37 cellular contexts compared by ENCODE assay signal in genomic region chr11:14347991-14348390, GRCh38. TPM values are rescaled to one million over a fixed set of nuclear protein-coding genes. Genes with fewer than 3 reads are reported as not detected.
DNase-seq lines count a peak whose midpoint lies in the region; ATAC-seq, FAIRE-seq and TF ChIP-seq lines count a peak whose summit lies in the region.
"Had no signal": no experiment of that assay in that cellular context is flagged by ENCODE, and none has a peak within 500 bp of the region (broad histone marks: within the 10 kb centered on the region; RNA-seq: fewer than 3 reads in every experiment).

No MANE protein-coding gene starts in this region.

- peak; percentile 32 for FAIRE-seq in H1 (lab: Jason Lieb, UNC)
- FAIRE-seq: A204.1, colon, D721Med, TTC549 had no signal

- H3K27ac Mint-ChIP-seq in activated CD4-positive, alpha-beta T cell treated with anti-CD3 and anti-CD28 coated beads, Interleukin-2, amount 10 ng/mL, durations not matched to agents 24 days and 14 days = no peak overlapping the region
- peak overlapping the region; percentile 42 for H3K27ac Mint-ChIP-seq in stimulated activated naive B cell treated with anti-CD40 and anti-IgM and Interleukin-4, amounts not matched to agents 10 μg/mL and 1 μg/mL and 100 μg/mL, for 72 hours
- H3K27ac Mint-ChIP-seq: activated CD8-positive, alpha-beta T cell treated with anti-CD3 and anti-CD28 coated beads for 36 hours; activated naive CD4-positive, alpha-beta T cell treated with anti-CD3 and anti-CD28 coated beads, Interleukin-2, amount 50 U/mL, for 72 hours; activated T-helper 17 cell treated with anti-CD3 and anti-CD28 coated beads, Interleukin-2, amount 50 U/mL, for 72 hours; CD4-positive, CD25-positive, alpha-beta regulatory T cell; T-helper 17 cell had no signal

- peaks cover 58% of the 10 kb centered on the region for H3K36me3 Mint-ChIP-seq in activated CD4-positive, alpha-beta T cell treated with anti-CD3 and anti-CD28 coated beads, Interleukin-2, amount 10 ng/mL, durations not matched to agents 24 days and 14 days (ENCODE audit: low read depth)
- H3K36me3 Mint-ChIP-seq in stimulated activated naive B cell treated with anti-CD40 and anti-IgM and Interleukin-4, amounts not matched to agents 10 μg/mL and 1 μg/mL and 100 μg/mL, for 72 hours = peaks cover 27 to 60% of the 10 kb centered on the region in 2 donors

- H3K4me3 ChIP-seq in H1 (ENCODE audit: extremely low read depth in 1 of 4, insufficient read depth in 2 of 4, low read depth in 3 of 4, low read length in 4 of 4) (peak overlapping the region in 1 of 4 experiments; percentile 46; a peak in 2 of 8 replicates), mammary epithelial cell (replicated peaks in 1 of 3; ENCODE audit: insufficient read depth in 1 of 3, low read depth in 2 of 3, low read length in 3 of 3) (no peak overlapping the region), ascending aorta (no peak overlapping the region)
- H3K4me3 ChIP-seq: cardiac muscle cell, gastroesophageal sphincter, hepatocyte, MG63, upper lobe of right lung had no signal

- no peak overlapping the region for H4K91ac ChIP-seq in H1 (replicated peaks; ENCODE audit: insufficient read length, low read length)

- H3K4me1 ChIP-seq in H1 (replicated peaks in 1 of 4; ENCODE audit: control insufficient read depth in 3 of 4, insufficient read depth in 4 of 4, low read length in 3 of 4) (peaks cover 0 to 19% (median 10%) of the 10 kb centered on the region in 4 experiments; a peak in 5 of 7 replicates), mammary epithelial cell (ENCODE audit: insufficient read depth, low read length) (peaks cover 5% of the 10 kb centered on the region), foreskin keratinocyte (no peaks in the 10 kb centered on the region), ascending aorta (peaks cover 0 to 2% of the 10 kb centered on the region in 2 donors)
- H3K4me1 ChIP-seq: gastroesophageal sphincter, parathyroid adenoma, upper lobe of right lung had no signal

- H2BK20ac ChIP-seq in H1 (ENCODE audit: low read length) = no peak overlapping the region

- H3K27me3 Mint-ChIP-seq in activated CD4-positive, alpha-beta T cell treated with anti-CD3 and anti-CD28 coated beads, Interleukin-2, amount 10 ng/mL, durations not matched to agents 24 days and 14 days = no peaks in the 10 kb centered on the region
- no peaks in the 10 kb centered on the region for H3K27me3 Mint-ChIP-seq in stimulated activated naive B cell treated with anti-CD40 and anti-IgM and Interleukin-4, amounts not matched to agents 10 μg/mL and 1 μg/mL and 100 μg/mL, for 72 hours
- H3K27me3 Mint-ChIP-seq: activated CD8-positive, alpha-beta T cell treated with anti-CD3 and anti-CD28 coated beads for 36 hours; activated T-helper 17 cell treated with anti-CD3 and anti-CD28 coated beads, Interleukin-2, amount 50 U/mL, for 72 hours; T-helper 17 cell had no signal

- BruUV-seq in mammary epithelial cell (replicated peaks; lab: Mats Ljungman, UMichigan) = no TSS peak

- no peak overlapping the region for H3K4ac ChIP-seq in H1 (replicated peaks; ENCODE audit: insufficient read length, low read depth, low read length)

- peaks cover 30% of the 10 kb centered on the region for H3K9me3 Mint-ChIP-seq in activated CD4-positive, alpha-beta T cell treated with anti-CD3 and anti-CD28 coated beads, Interleukin-2, amount 10 ng/mL, durations not matched to agents 24 days and 14 days
- peaks cover 8 to 10% of the 10 kb centered on the region in 2 donors for H3K9me3 Mint-ChIP-seq in stimulated activated naive B cell treated with anti-CD40 and anti-IgM and Interleukin-4, amounts not matched to agents 10 μg/mL and 1 μg/mL and 100 μg/mL, for 72 hours
- H3K9me3 Mint-ChIP-seq: activated T-helper 17 cell treated with anti-CD3 and anti-CD28 coated beads, Interleukin-2, amount 50 U/mL, for 72 hours had no signal

- no peak overlapping the region for H3K56ac ChIP-seq in H1 (replicated peaks; ENCODE audit: insufficient read length, low read depth, low read length)

- H3K27me3 ChIP-seq in H1 (replicated peaks in 1 of 4; ENCODE audit: control insufficient read depth in 3 of 4, extremely low read depth in 1 of 4, insufficient read depth in 3 of 4, low read length in 3 of 4) = no peaks in the 10 kb centered on the region
- H3K27me3 ChIP-seq in mammary epithelial cell (ENCODE audit: insufficient read depth, low read length) = no peaks in the 10 kb centered on the region
- no peaks in the 10 kb centered on the region for H3K27me3 ChIP-seq in foreskin keratinocyte
- H3K27me3 ChIP-seq in ascending aorta = no peaks in the 10 kb centered on the region
- H3K27me3 ChIP-seq: cardiac muscle cell, gastroesophageal sphincter, hepatocyte, MG63, upper lobe of right lung had no signal

- TF ChIP-seq POLR2A in H1 (IDR thresholded peaks at IDR 0.05; ENCODE audit: control extremely low read depth in 1 of 2, low read depth in 2 of 2, low read length in 2 of 2) = no peak

- H3K4me1 Mint-ChIP-seq in activated CD4-positive, alpha-beta T cell treated with anti-CD3 and anti-CD28 coated beads, Interleukin-2, amount 10 ng/mL, durations not matched to agents 24 days and 14 days = peaks cover 31% of the 10 kb centered on the region
- H3K4me1 Mint-ChIP-seq in stimulated activated naive B cell treated with anti-CD40 and anti-IgM and Interleukin-4, amounts not matched to agents 10 μg/mL and 1 μg/mL and 100 μg/mL, for 72 hours = peaks cover 27 to 53% of the 10 kb centered on the region in 2 donors

- no peak overlapping the region for H3K4me3 Mint-ChIP-seq in activated CD4-positive, alpha-beta T cell treated with anti-CD3 and anti-CD28 coated beads, Interleukin-2, amount 10 ng/mL, durations not matched to agents 24 days and 14 days
- H3K4me3 Mint-ChIP-seq in stimulated activated naive B cell treated with anti-CD40 and anti-IgM and Interleukin-4, amounts not matched to agents 10 μg/mL and 1 μg/mL and 100 μg/mL, for 72 hours = no peak overlapping the region
- H3K4me3 Mint-ChIP-seq: activated CD8-positive, alpha-beta T cell treated with anti-CD3 and anti-CD28 coated beads for 36 hours; activated T-helper 17 cell treated with anti-CD3 and anti-CD28 coated beads, Interleukin-2, amount 50 U/mL, for 72 hours; neural crest cell; T-helper 17 cell had no signal

- H3K9me3 ChIP-seq in H1 (ENCODE audit: insufficient read depth in 2 of 2, low read depth in 1 of 2, low read length in 1 of 2) (peaks cover 0 to 2% of the 10 kb centered on the region in 2 experiments; a peak in 1 of 4 replicates), mammary epithelial cell (replicated peaks; ENCODE audit: insufficient read depth, low read length) (peaks cover 8% of the 10 kb centered on the region), ascending aorta (peaks cover 0 to 11% of the 10 kb centered on the region in 2 donors)
- H3K9me3 ChIP-seq: gastroesophageal sphincter, MG63, upper lobe of right lung had no signal

- peak; percentile 1 for DNase-seq in activated CD4-positive, alpha-beta T cell treated with anti-CD3 and anti-CD28 coated beads, Interleukin-2, amount 10 ng/mL, durations not matched to agents 24 days and 14 days
- no peak for DNase-seq in activated CD4-positive, alpha-beta T cell treated with anti-CD3 and anti-CD28 coated beads, Interleukin-2, amount 50 U/mL, for 1 hour
- DNase-seq in NCI-H345 treated with DMSO at 0.1 percent for 48 hours (lab: John Stamatoyannopoulos, UW; ENCODE audit: unreplicated experiment) (peak; percentile 44), H1 (ENCODE audit: low read depth in 1 of 2, low spot score in 2 of 2) (no peak), mammary epithelial cell (no peak), foreskin keratinocyte (no peak), ascending aorta (ENCODE audit: low spot score in 2 of 2) (no peak)
- DNase-seq in stimulated activated naive B cell treated with anti-CD40 and anti-IgM and Interleukin-4, amounts not matched to agents 10 μg/mL and 1 μg/mL and 100 μg/mL, for 72 hours = no peak
- DNase-seq: activated CD4-positive, CD25-positive, alpha-beta regulatory T cell treated with anti-CD3 and anti-CD28 coated beads, Interleukin-2, amount 50 U/mL, for 72 hours; activated CD8-positive, alpha-beta memory T cell treated with anti-CD3 and anti-CD28 coated beads, Interleukin-2, amount 50 U/mL, for 48 hours; activated CD8-positive, alpha-beta T cell treated with anti-CD3 and anti-CD28 coated beads for 36 hours; aorta; CD4-positive, CD25-positive, alpha-beta regulatory T cell; DND-41; H7; left cardiac atrium; MG63; NCI-H1417 treated with DMSO at 0.1 percent for 48 hours; NCI-H226; OCI-M1; retina; stimulated activated naive CD4-positive, alpha-beta T cell; T-helper 17 cell; upper lobe of right lung had no signal

- CTCF ChIA-PET in H1 (lab: Charles Lee; ENCODE audit: partially characterized antibody) (no interaction called here), mammary epithelial cell (lab: Charles Lee; ENCODE audit: low non-redundant PET) (no interaction called here)

- WGBS in H1 (ENCODE audit: extremely low coverage in 1 of 2, insufficient coverage in 1 of 2, insufficient read length in 1 of 2, insufficient replicate concordance in 2 of 2, low coverage in 1 of 2, low lambda C conversion rate in 2 of 2, missing lambda C conversion rate in 1 of 2), 2 experiments = 3% methylated on average over 1 of the region's 1 CpG; no CpG with 5 or more reads in 1 of the 2 experiments
- WGBS in mammary epithelial cell (ENCODE audit: low coverage, missing lambda C conversion rate) = 62% methylated on average over 1 of the region's 1 CpG

- no peaks in the 10 kb centered on the region; a peak in 1 of 8 replicates for H3K36me3 ChIP-seq in H1 (ENCODE audit: control insufficient read depth in 2 of 4, insufficient read depth in 4 of 4, low read length in 3 of 4)
- peaks cover 9% of the 10 kb centered on the region for H3K36me3 ChIP-seq in mammary epithelial cell (ENCODE audit: insufficient read depth, low read length)
- no peaks in the 10 kb centered on the region for H3K36me3 ChIP-seq in ascending aorta
- H3K36me3 ChIP-seq: cardiac muscle cell, gastroesophageal sphincter, upper lobe of right lung had no signal

- peaks cover 1 to 7% of the 10 kb centered on the region in 2 experiments for H4K20me1 ChIP-seq in H1 (replicated peaks in 1 of 2; ENCODE audit: control insufficient read depth in 1 of 2, insufficient read depth in 2 of 2, low read length in 2 of 2)
- H4K20me1 ChIP-seq in mammary epithelial cell (ENCODE audit: insufficient read depth, low read length) = no peaks in the 10 kb centered on the region

- H4K5ac ChIP-seq in H1 (ENCODE audit: insufficient read length, low read depth, low read length) = peak overlapping the region; percentile 66

- dilution Hi-C loops in mammary epithelial cell (cut with HindIII; ENCODE audit: low sequenced_read_pairs) = no loop called here

- TF ChIP-seq EP300 in H1 (IDR thresholded peaks at IDR 0.05; ENCODE audit: borderline replicate concordance in 1 of 2, low read depth in 2 of 2, low read length in 2 of 2) = no peak

- no peak overlapping the region for H2AK5ac ChIP-seq in H1 (ENCODE audit: low read depth, low read length)

- intact Hi-C loops in activated CD4-positive, alpha-beta T cell treated with anti-CD3 and anti-CD28 coated beads, Interleukin-2, amount 10 ng/mL, durations not matched to agents 24 days and 14 days (cut with micrococcal nuclease) = no loop called here
- intact Hi-C loops in mammary epithelial cell (cut with micrococcal nuclease) (no loop called here), ascending aorta (cut with DNase I) (no loop called here)

- H3K4me2 ChIP-seq in H1 (ENCODE audit: insufficient read depth in 1 of 2, low read depth in 2 of 2, low read length in 2 of 2) (peak overlapping the region in 1 of 2 experiments; percentile 47; a peak in 2 of 4 replicates), mammary epithelial cell (ENCODE audit: insufficient read depth, low read depth, low read length) (no peak overlapping the region)
- H3K4me2 ChIP-seq: hepatocyte, KMS-11 had no signal

- no peak overlapping the region for H2BK5ac ChIP-seq in H1 (ENCODE audit: low read depth, low read length)

- no peak overlapping the region for H3K9ac ChIP-seq in H1 (replicated peaks in 1 of 4; ENCODE audit: extremely low read depth in 1 of 4, low read depth in 3 of 4, low read length in 3 of 4)
- no peak overlapping the region for H3K9ac ChIP-seq in mammary epithelial cell (ENCODE audit: insufficient read depth, low read length)
- H3K9ac ChIP-seq: KMS-11, parathyroid adenoma had no signal

- no peak overlapping the region for H3K23ac ChIP-seq in H1 (ENCODE audit: insufficient read length)

- H3K14ac ChIP-seq in H1 (ENCODE audit: insufficient read length) = no peak overlapping the region

- no peak overlapping the region for H2BK15ac ChIP-seq in H1 (ENCODE audit: low read length)

- H3K79me2 ChIP-seq in H1 (ENCODE audit: control insufficient read depth in 1 of 2, insufficient read depth in 2 of 2, low read length in 2 of 2) (peaks cover 37 to 98% of the 10 kb centered on the region in 2 experiments), mammary epithelial cell (ENCODE audit: insufficient read depth, low read length) (peaks cover 96% of the 10 kb centered on the region)

- TF ChIP-seq RAD21 in H1 (IDR thresholded peaks at IDR 0.05 in 1 of 2, conservative IDR thresholded peaks at IDR 0.05 in 1 of 2; ENCODE audit: low read depth in 2 of 2, low read length in 2 of 2) = no peak

- POLR2A ChIA-PET in H1 (lab: Charles Lee; ENCODE audit: partially characterized antibody) = no interaction called here

- H2BK12ac ChIP-seq in H1 (ENCODE audit: low read depth, low read length) = no peak overlapping the region; the same call in 1 of the 2 replicates

- no peak overlapping the region for H4K8ac ChIP-seq in H1 (ENCODE audit: extremely low read depth, insufficient read depth, low read length)

- H2AFZ ChIP-seq in H1 (ENCODE audit: low read length) (no peak overlapping the region), mammary epithelial cell (ENCODE audit: low read depth, low read length) (no peak overlapping the region)
- H2AFZ ChIP-seq: hepatocyte, parathyroid adenoma had no signal

- ATAC-seq in stimulated activated naive B cell treated with anti-CD40 and anti-IgM and Interleukin-4, amounts not matched to agents 10 μg/mL and 1 μg/mL and 100 μg/mL, for 72 hours (replicated peaks) = no peak
- ATAC-seq in foreskin keratinocyte = no peak
- ATAC-seq: activated CD8-positive, alpha-beta T cell treated with anti-CD3 and anti-CD28 coated beads for 36 hours; activated naive CD4-positive, alpha-beta T cell treated with anti-CD3 and anti-CD28 coated beads, Interleukin-2, amount 50 U/mL, for 72 hours; activated T-helper 17 cell treated with anti-CD3 and anti-CD28 coated beads, Interleukin-2, amount 50 U/mL, for 72 hours; gastroesophageal sphincter; left cardiac atrium; SK-N-SH treated with all-trans-retinoic acid at 6 μM for 48 hours; T-helper 17 cell; upper lobe of right lung had no signal

- H3K79me1 ChIP-seq in H1 (ENCODE audit: low read depth, low read length) = no peaks in the 10 kb centered on the region

- no peak for TF ChIP-seq CTCF in H1 (IDR thresholded peaks at IDR 0.05; ENCODE audit: control extremely low read depth in 1 of 3, insufficient read depth in 1 of 3, low read depth in 1 of 3, low read length in 3 of 3)
- TF ChIP-seq CTCF in mammary epithelial cell (conservative IDR thresholded peaks at IDR 0.05 in 1 of 2, IDR thresholded peaks at IDR 0.05 in 1 of 2; ENCODE audit: extremely low read depth in 1 of 2, insufficient read depth in 1 of 2, low read depth in 1 of 2, low read length in 2 of 2) = no peak
- no peak for TF ChIP-seq CTCF in foreskin keratinocyte (conservative IDR thresholded peaks at IDR 0.05)
- TF ChIP-seq CTCF in ascending aorta (IDR thresholded peaks at IDR 0.05) = no peak

- no peak overlapping the region; the same call in 1 of the 2 replicates for H3K18ac ChIP-seq in H1 (ENCODE audit: extremely low read depth, low read length)

- no peak overlapping the region for H2BK120ac ChIP-seq in H1 (replicated peaks; ENCODE audit: low read depth, low read length)

- in situ Hi-C loops in mammary epithelial cell (cut with MboI; ENCODE audit: low sequenced_read_pairs in 2 of 2) = no loop called here

- H3K27ac ChIP-seq in H1 (ENCODE audit: low read depth, low read length) (no peak overlapping the region), mammary epithelial cell (ENCODE audit: insufficient read depth, low read depth, low read length) (no peak overlapping the region), foreskin keratinocyte (no peak overlapping the region), ascending aorta (no peak overlapping the region)
- H3K27ac ChIP-seq: cardiac muscle cell, gastroesophageal sphincter, hepatocyte, KMS-11, parathyroid adenoma, upper lobe of right lung had no signal

- H3K23me2 ChIP-seq in H1 (ENCODE audit: low read depth, low read length) = no peaks in the 10 kb centered on the region

RNA-seq across cellular contexts. Expression of gene RRAS2, which starts 11.0 kb away (rescaled TPM):
- total RNA-seq in activated CD4-positive, alpha-beta T cell treated with anti-CD3 and anti-CD28 coated beads, Interleukin-2, amount 10 ng/mL, durations not matched to agents 24 days and 14 days = 78.9 and 80.6 TPM in 2 replicates
- total RNA-seq in H1 (2021; fragmentation: NEBNext Ultra II Directional; extraction: Animal tissue kit (Norgen Biotek cat#: 25700)) = 220 and 234 TPM in 2 replicates
- polyA plus RNA-seq in H1 (2011; rRNA removed) (48.5 and 72.3 TPM in 2 replicates), mammary epithelial cell (50.0 TPM), foreskin keratinocyte (80.7 and 89.3 TPM in 2 replicates)
- 100 TPM for polyA plus RNA-seq in H1 (2011; cell fraction: cytosol; rRNA removed)
- 27.8 TPM for polyA plus RNA-seq in H1 (2011; cell fraction: nucleus; rRNA removed)
- polyA plus RNA-seq in H1 (2012, experiment 1 of 2) = 94.8 to 171 TPM (median 113 TPM) in 4 replicates
- 51.6 TPM for polyA plus RNA-seq in H1 (2012, experiment 2 of 2)
- polyA plus RNA-seq in H1 (2013, experiment 1 of 2) = 142 TPM
- 146 TPM for polyA plus RNA-seq in H1 (2013, experiment 2 of 2)
- polyA minus RNA-seq in H1 (2011; rRNA and poly(A)+ RNA removed) = 46.3 and 83.7 TPM in 2 replicates
- polyA minus RNA-seq in H1 (2011; cell fraction: cytosol; rRNA and poly(A)+ RNA removed) = 105 TPM
- 85.4 TPM for polyA minus RNA-seq in H1 (2011; cell fraction: nucleus; rRNA and poly(A)+ RNA removed)
- total RNA-seq in mammary epithelial cell (100 to 1,000 TPM; 125 to 141 TPM), foreskin keratinocyte (106 and 111 TPM in 2 replicates), ascending aorta (28.1 TPM)
- 37.4 TPM for polyA minus RNA-seq in mammary epithelial cell

Comparison
In these comparisons a context has a peak if more than half of its experiments do, and no peak if none do; other contexts are left out.
1. DNase-seq: peak in activated CD4-positive, alpha-beta T cell treated with anti-CD3 and anti-CD28 coated beads, Interleukin-2, amount 10 ng/mL, durations not matched to agents 24 days and 14 days (single experiment) and NCI-H345 treated with DMSO at 0.1 percent for 48 hours (single experiment); none in activated CD4-positive, alpha-beta T cell treated with anti-CD3 and anti-CD28 coated beads, Interleukin-2, amount 50 U/mL, for 1 hour (single experiment), H1 (0 of 2), stimulated activated naive B cell treated with anti-CD40 and anti-IgM and Interleukin-4, amounts not matched to agents 10 μg/mL and 1 μg/mL and 100 μg/mL, for 72 hours (single experiment), mammary epithelial cell (single experiment), foreskin keratinocyte (0 of 2) and ascending aorta (0 of 2).